In genomic region chr5:138465288-138466057, GRCh38 we compare ENCODE assay signal across 8 cellular contexts. TPM values are rescaled to one million over a fixed set of nuclear protein-coding genes. Genes with fewer than 3 reads are reported as not detected.
DNase-seq lines count a peak whose midpoint lies in the region; ATAC-seq and TF ChIP-seq lines count a peak whose summit lies in the region.

Gene EGR1, plus strand, starts transcription at chr5:138465479. Its CDS starts 283 bp downstream, at chr5:138465762.

- DNase-seq in DMS79 (lab: John Stamatoyannopoulos, UW), result peak; percentile 73
- peak; percentile 88 for DNase-seq in Jurkat, Clone E6-1 (ENCODE audit: low read depth, low spot score)
- peak; percentile 97 to 98 (median 97) for DNase-seq in Peyer's patch
- DNase-seq in activated T-cell treated with anti-CD3 and anti-CD28 coated beads, Interleukin-2, amount 50 U/mL, for 48 hours, result peak; percentile 98
- peak; percentile 100 for DNase-seq in esophagus muscularis mucosa (ENCODE audit: extremely low spot score)
- DNase-seq in myocyte (ENCODE audit: low read depth), result peak; percentile 96
- DNase-seq in stimulated activated CD8-positive, alpha-beta memory T cell treated with anti-CD3 and anti-CD28 coated beads, Interleukin-7, amount 100 ng/mL, for 4 hours (ENCODE audit: low read depth in 2 of 2), result peak; percentile 93 to 96

- ATAC-seq in GM21723 (IDR thresholded peaks at IDR 0.05; ENCODE audit: unreplicated experiment), result peak; percentile 62

- peak in 3 of 6 experiments; percentile 10 to 28 (median 27) for TF ChIP-seq CTCF in Peyer's patch (IDR thresholded peaks at IDR 0.05)
- TF ChIP-seq CTCF in esophagus muscularis mucosa (IDR thresholded peaks at IDR 0.05), result peak in 1 of 3 experiments; percentile 39

- 2% methylated on average over 28 of the region's 76 CpGs for WGBS in esophagus muscularis mucosa

- intact Hi-C loops in esophagus muscularis mucosa (cut with DNase I), result no loop called here

- no peak for TF ChIP-seq EP300 in esophagus muscularis mucosa (IDR thresholded peaks at IDR 0.05)

- H3K27ac ChIP-seq in Peyer's patch (peak within 1 kb of the TSS; percentile 95 to 99 (median 96)), esophagus muscularis mucosa (replicated peaks in 1 of 4) (peak within 1 kb of the TSS; percentile 96 to 99 (median 98))

- peak; percentile 96 to 99 for TF ChIP-seq POLR2A in Peyer's patch (IDR thresholded peaks at IDR 0.05)
- TF ChIP-seq POLR2A in esophagus muscularis mucosa (IDR thresholded peaks at IDR 0.05; ENCODE audit: low read depth), result peak; percentile 80

- H3K36me3 ChIP-seq in Peyer's patch (no peaks in the 10 kb centered on the region), esophagus muscularis mucosa (peaks cover 0 to 18% (median 9%) of the 10 kb centered on the region in 4 donors)

- H3K4me1 ChIP-seq in Peyer's patch (peaks cover 0 to 32% (median 7%) of the 10 kb centered on the region in 4 donors), esophagus muscularis mucosa (peaks cover 32 to 52% (median 38%) of the 10 kb centered on the region in 4 donors)

- H3K4me3 ChIP-seq in Jurkat, Clone E6-1 (ENCODE audit: low read length), result peak within 1 kb of the TSS; percentile 78
- H3K4me3 ChIP-seq in Peyer's patch, result peak within 1 kb of the TSS; percentile 78 to 93 (median 88)
- H3K4me3 ChIP-seq in esophagus muscularis mucosa, result peak within 1 kb of the TSS; percentile 67 to 98 (median 74)

- no peaks in the 10 kb centered on the region for H3K9me3 ChIP-seq in Peyer's patch
- no peaks in the 10 kb centered on the region for H3K9me3 ChIP-seq in esophagus muscularis mucosa

- no peaks in the 10 kb centered on the region for H3K27me3 ChIP-seq in Peyer's patch
- H3K27me3 ChIP-seq in esophagus muscularis mucosa, result no peaks in the 10 kb centered on the region

RNA-seq across cellular contexts. Expression of gene EGR1, which starts in this region (rescaled TPM):
- polyA plus RNA-seq in Jurkat, Clone E6-1 (2012; ENCODE audit: insufficient read depth, insufficient read length), result 20.0 TPM
- total RNA-seq in Peyer's patch, result 100 to 1,000 TPM in 1 of 4 donors, 10 to 100 TPM in 1, 1 to 10 TPM in 2; 5.3 to 109 (median 11.4) TPM
- 100 to 1,000 TPM in 1 of 4 donors, 10 to 100 TPM in 2, 1 to 10 TPM in 1; 9.6 to 138 (median 13.5) TPM for total RNA-seq in esophagus muscularis mucosa
- 6.2 and 8.1 TPM in 2 replicates for total RNA-seq in myocyte
- polyA plus RNA-seq in myocyte (2012), result 39.1 TPM

Comparison
In these comparisons a context has a peak if more than half of its experiments do, and no peak if none do; other contexts are left out.
1. Peak in every context shown above with its lines: DNase-seq, ATAC-seq, H3K4me3 ChIP-seq and H3K27ac ChIP-seq.